25 cellular contexts compared by ENCODE assay signal in genomic region chr13:91498298-91498697, GRCh38.
A peak's percentile ranks its signal among the peaks of the same experiment; 100 is the strongest.
DNase-seq lines count a peak whose midpoint lies in the region; ATAC-seq, FAIRE-seq and TF ChIP-seq lines count a peak whose summit lies in the region.
"Had no signal": no experiment of that assay in that cellular context is flagged by ENCODE, and none has a peak within 500 bp of the region (broad histone marks: within the 10 kb centered on the region; RNA-seq: fewer than 3 reads in every experiment).

No MANE protein-coding gene starts in this region.

- no peak overlapping the region for H3K9ac ChIP-seq in K562 (ENCODE audit: insufficient read depth in 1 of 2, low read depth in 2 of 2, low read length in 2 of 2)
- no peak overlapping the region for H3K9ac ChIP-seq in neural progenitor cell
- H3K9ac ChIP-seq: BLaER1 had no signal

- H3F3A ChIP-seq in neural progenitor cell (ENCODE audit: low read depth): no peaks in the 10 kb centered on the region

- no peaks in the 10 kb centered on the region for H3K4me1 Mint-ChIP-seq in progenitor cell of endocrine pancreas (ENCODE audit: low read depth)
- no peaks in the 10 kb centered on the region for H3K4me1 Mint-ChIP-seq in neural progenitor cell
- H3K4me1 Mint-ChIP-seq: CD14-positive monocyte; CD4-positive, CD25-positive, alpha-beta regulatory T cell; CD8-positive, alpha-beta memory T cell had no signal

- intact Hi-C loops in K562 (cut with micrococcal nuclease) (no loop called here), mucosa of descending colon (cut with DNase I, micrococcal nuclease) (no loop called here)

- H3K27ac ChIP-seq in K562 (ENCODE audit: extremely low read depth, low read depth, low read length) (no peak overlapping the region), RWPE1 (no peak overlapping the region), neural progenitor cell (no peak overlapping the region)
- H3K27ac ChIP-seq: BLaER1 had no signal

- H3K4me2 ChIP-seq in K562 (ENCODE audit: insufficient read depth, low read length) (no peak overlapping the region), neural progenitor cell (no peak overlapping the region)
- H3K4me2 ChIP-seq: BLaER1 had no signal

- H3K9me3 Mint-ChIP-seq in progenitor cell of endocrine pancreas (ENCODE audit: low read depth) (no peaks in the 10 kb centered on the region), neural progenitor cell (no peaks in the 10 kb centered on the region)

- H3K9me3 ChIP-seq in K562 (replicated peaks; ENCODE audit: control insufficient read depth, insufficient read depth, low read depth, low read length) (no peaks in the 10 kb centered on the region; the same call in 1 of the 2 replicates), mucosa of descending colon (no peaks in the 10 kb centered on the region), neural progenitor cell (ENCODE audit: low read depth) (no peaks in the 10 kb centered on the region)
- H3K9me3 ChIP-seq: BE2C, BLaER1, Caco-2 had no signal

- no peak for FAIRE-seq in K562 (lab: Jason Lieb, UNC)
- FAIRE-seq: A204.1, G401.6, GM12891, GM19239 had no signal

- CTCF ChIA-PET in K562 (lab: Yijun Ruan, JAX; ENCODE audit: low intra/inter-chr PET ratio): no interaction called here
- CTCF ChIA-PET in RWPE1 (lab: Yijun Ruan, JAX): no interaction called here

- 9% methylated on average over 5 of the region's 5 CpGs for WGBS in K562 (ENCODE audit: insufficient coverage, low coverage, missing lambda C conversion rate)

- no peaks in the 10 kb centered on the region for H3K36me3 ChIP-seq in K562 (ENCODE audit: control insufficient read depth, insufficient read depth, low read length)
- no peaks in the 10 kb centered on the region for H3K36me3 ChIP-seq in mucosa of descending colon (ENCODE audit: low read depth)
- H3K36me3 ChIP-seq in neural progenitor cell: no peaks in the 10 kb centered on the region
- H3K36me3 ChIP-seq: BE2C, BLaER1 had no signal

- ATAC-seq in K562: no peak
- peak; percentile 82 for ATAC-seq in mucosa of descending colon
- ATAC-seq in SK-N-SH treated with all-trans-retinoic acid at 6 μM for 48 hours: no peak

- no peak for TF ChIP-seq EP300 in K562 (IDR thresholded peaks at IDR 0.05; ENCODE audit: low read length)

- no peaks in the 10 kb centered on the region for H3K27me3 ChIP-seq in K562 (ENCODE audit: control insufficient read depth in 2 of 2, insufficient read depth in 2 of 2, low read length in 2 of 2)
- no peaks in the 10 kb centered on the region for H3K27me3 ChIP-seq in neural progenitor cell
- H3K27me3 ChIP-seq: BE2C, BLaER1 had no signal

- H3K36me3 Mint-ChIP-seq in progenitor cell of endocrine pancreas (ENCODE audit: insufficient read depth) (no peaks in the 10 kb centered on the region), neural progenitor cell (no peaks in the 10 kb centered on the region)
- H3K36me3 Mint-ChIP-seq: CD14-positive monocyte; CD4-positive, alpha-beta memory T cell; CD4-positive, CD25-positive, alpha-beta regulatory T cell; CD8-positive, alpha-beta memory T cell had no signal

- H3K4me3 ChIP-seq in K562 (no peak overlapping the region), epithelial cell of esophagus (ENCODE audit: low read length) (no peak overlapping the region), mucosa of descending colon (no peak overlapping the region), neural progenitor cell (no peak overlapping the region)
- H3K4me3 ChIP-seq: BLaER1 had no signal

- no peaks in the 10 kb centered on the region for H3K27me3 Mint-ChIP-seq in progenitor cell of endocrine pancreas
- H3K27me3 Mint-ChIP-seq in neural progenitor cell (ENCODE audit: insufficient read depth, low read depth): peaks cover 2% of the 10 kb centered on the region
- H3K27me3 Mint-ChIP-seq: CD4-positive, alpha-beta memory T cell; CD4-positive, CD25-positive, alpha-beta regulatory T cell; CD8-positive, alpha-beta memory T cell had no signal

- BruUV-seq in K562 (replicated peaks; lab: Mats Ljungman, UMichigan): no TSS peak

- no peaks in the 10 kb centered on the region for H3K9me1 ChIP-seq in K562 (ENCODE audit: control insufficient read depth, insufficient read depth, low read length)

- H4K20me1 ChIP-seq in K562 (replicated peaks; ENCODE audit: control insufficient read depth, insufficient read depth, low read length) (no peaks in the 10 kb centered on the region), neural progenitor cell (ENCODE audit: low read depth) (no peaks in the 10 kb centered on the region)
- H4K20me1 ChIP-seq: BLaER1 had no signal

- peak overlapping the region; percentile 29 for H3K27ac Mint-ChIP-seq in progenitor cell of endocrine pancreas
- H3K27ac Mint-ChIP-seq in neural progenitor cell: no peak overlapping the region
- H3K27ac Mint-ChIP-seq: CD14-positive monocyte; CD4-positive, alpha-beta memory T cell; CD4-positive, CD25-positive, alpha-beta regulatory T cell; CD8-positive, alpha-beta memory T cell had no signal

- H2AFZ ChIP-seq in K562 (ENCODE audit: low read depth, low read length) (no peak overlapping the region), neural progenitor cell (replicated peaks) (no peak overlapping the region)

- no peak for TF ChIP-seq RAD21 in K562 (CRISPR knock-in tag; conservative IDR thresholded peaks at IDR 0.05 in 1 of 2, IDR thresholded peaks at IDR 0.05 in 1 of 2)

- in situ Hi-C loops in K562 (cut with MboI): no loop called here

- no peaks in the 10 kb centered on the region for H3K79me2 ChIP-seq in K562 (ENCODE audit: control insufficient read depth, insufficient read depth, low read length)
- H3K79me2 ChIP-seq in neural progenitor cell (ENCODE audit: low read depth): no peaks in the 10 kb centered on the region

- POLR2A ChIA-PET in K562 (lab: Yijun Ruan, JAX): no interaction called here
- POLR2A ChIA-PET in RWPE1 (lab: Yijun Ruan, JAX; ENCODE audit: low non-redundant PET): no interaction called here

- TF ChIP-seq POLR2A in K562 (conservative IDR thresholded peaks at IDR 0.05): no peak

- DNase-seq in K562 (ENCODE audit: extremely low read depth in 1 of 4, low spot score in 3 of 4) (no peak), epithelial cell of esophagus (ENCODE audit: low read depth) (peak; percentile 11), mucosa of descending colon (no peak), progenitor cell of endocrine pancreas (ENCODE audit: low spot score, unreplicated experiment) (no peak), COLO668 (lab: John Stamatoyannopoulos, UW; ENCODE audit: unreplicated experiment) (no peak), RWPE1 (ENCODE audit: low spot score) (no peak), neural progenitor cell (ENCODE audit: low spot score) (no peak)
- DNase-seq: 8988T; ACHN; BE2C; C1 segment of cervical spinal cord; Caco-2; Calu3; CD4-positive, alpha-beta memory T cell; CD4-positive, CD25-positive, alpha-beta regulatory T cell; CD8-positive, alpha-beta memory T cell; DMS79 treated with DMSO at 0.1 percent for 48 hours; GF-D8 had no signal

- no peaks in the 10 kb centered on the region for H3K4me1 ChIP-seq in K562 (replicated peaks in 1 of 2; ENCODE audit: control insufficient read depth in 2 of 2, insufficient read depth in 2 of 2, low read length in 2 of 2)
- H3K4me1 ChIP-seq in mucosa of descending colon (ENCODE audit: low read depth): no peaks in the 10 kb centered on the region
- no peaks in the 10 kb centered on the region for H3K4me1 ChIP-seq in neural progenitor cell
- H3K4me1 ChIP-seq: BE2C, BLaER1, Caco-2 had no signal

- H3K4me3 Mint-ChIP-seq in progenitor cell of endocrine pancreas (ENCODE audit: low read depth) (no peak overlapping the region), neural progenitor cell (no peak overlapping the region)
- H3K4me3 Mint-ChIP-seq: CD14-positive monocyte; CD4-positive, alpha-beta memory T cell; CD4-positive, CD25-positive, alpha-beta regulatory T cell; CD8-positive, alpha-beta memory T cell had no signal

- TF ChIP-seq CTCF in K562 (IDR thresholded peaks at IDR 0.05 in 2 of 3, conservative IDR thresholded peaks at IDR 0.05 in 1 of 3; ENCODE audit: insufficient read depth in 2 of 3, low read depth in 1 of 3, low read length in 3 of 3) (no peak), epithelial cell of esophagus (IDR thresholded peaks at IDR 0.05; ENCODE audit: insufficient read depth, low read depth, low read length, missing control alignments) (no peak), mucosa of descending colon (IDR thresholded peaks at IDR 0.05) (no peak), progenitor cell of endocrine pancreas (IDR thresholded peaks at IDR 0.05; ENCODE audit: unreplicated experiment) (no peak), RWPE1 (conservative IDR thresholded peaks at IDR 0.05; ENCODE audit: low read depth) (no peak), neural progenitor cell (IDR thresholded peaks at IDR 0.05) (no peak)

TF ChIP-seq in K562, 482 proteins besides CTCF, POLR2A, EP300 and RAD21 (continues in another document):
- TF ChIP-seq HDAC1 (IDR thresholded peaks at IDR 0.05) (no peak), ZNF507 (tag; conservative IDR thresholded peaks at IDR 0.05) (0 out of 2 replicates have a peak, but pooled peaks have one; percentile 18), KAT7 (CRISPR knock-in tag; IDR thresholded peaks at IDR 0.05; ENCODE audit: borderline replicate concordance) (no peak)

TF ChIP-seq in SK-N-SH treated with all-trans-retinoic acid at 6 μM for 48 hours, 23 proteins besides CTCF, POLR2A, EP300 and RAD21:
- no peak for TF ChIP-seq GLIS3 (CRISPR knock-in tag; IDR thresholded peaks at IDR 0.05)
- no peak for TF ChIP-seq RARB (CRISPR knock-in tag; IDR thresholded peaks at IDR 0.05)
- no peak for TF ChIP-seq ZNF8 (CRISPR knock-in tag; IDR thresholded peaks at IDR 0.05)
- TF ChIP-seq CSRNP3 (CRISPR knock-in tag; IDR thresholded peaks at IDR 0.05): no peak
- TF ChIP-seq ZC3H10 (CRISPR knock-in tag; IDR thresholded peaks at IDR 0.05): no peak
- no peak for TF ChIP-seq ZNF565 (CRISPR knock-in tag; conservative IDR thresholded peaks at IDR 0.05; ENCODE audit: low read depth)
- no peak for TF ChIP-seq PPARA (CRISPR knock-in tag; IDR thresholded peaks at IDR 0.05; ENCODE audit: borderline replicate concordance)
- TF ChIP-seq ZNF70 (CRISPR knock-in tag; IDR thresholded peaks at IDR 0.05): no peak
- no peak for TF ChIP-seq CSDC2 (CRISPR knock-in tag; IDR thresholded peaks at IDR 0.05)
TF ChIP-seq in SK-N-SH treated with all-trans-retinoic acid at 6 μM for 48 hours: peak in this region for 0.
